In the genomic region with DNA sequence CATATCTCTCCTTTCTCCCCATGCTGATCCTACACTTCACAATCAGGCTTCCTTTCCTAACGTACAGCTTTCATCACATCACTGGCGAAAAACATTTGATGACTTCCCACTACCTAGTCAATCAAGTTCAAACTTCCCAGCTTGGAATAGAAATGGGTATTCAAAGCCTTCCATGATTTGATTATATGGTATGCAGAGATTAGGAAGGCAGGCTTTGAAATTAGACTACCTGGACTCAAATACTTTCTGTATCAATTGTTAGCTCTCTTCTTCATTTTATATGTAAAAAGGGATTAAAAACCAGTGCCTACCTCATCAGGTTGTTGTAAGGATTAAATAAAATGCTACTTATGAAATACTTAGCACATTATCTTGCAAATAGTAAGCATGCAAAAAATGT, we compare ENCODE assay signal across 28 cellular contexts.
"Had no signal": no experiment of that assay in that cellular context is flagged by ENCODE, and none has a peak within 500 bp of the region (broad histone marks: within the 10 kb centered on the region; RNA-seq: fewer than 3 reads in every experiment).

No MANE protein-coding gene starts in this region.

- ATAC-seq: activated T-cell treated with anti-CD3 and anti-CD28 coated beads, Interleukin-2, amount 50 U/mL, for 72 hours; gastroesophageal sphincter; heart right ventricle; WTC11 had no signal

- H3K4me3 Mint-ChIP-seq: activated CD4-positive, alpha-beta memory T cell treated with anti-CD3 and anti-CD28 coated beads, Interleukin-2, amount 10 ng/mL, durations not matched to agents 7 days and 5 days; activated CD4-positive, alpha-beta T cell treated with anti-CD3 and anti-CD28 coated beads, Interleukin-2, amount 10 ng/mL, durations not matched to agents 7 days and 5 days; activated naive CD8-positive, alpha-beta T cell; activated T-cell treated with anti-CD3 and anti-CD28 coated beads, Interleukin-2, amount 50 U/mL, for 24 hours; activated T-cell treated with anti-CD3 and anti-CD28 coated beads, Interleukin-2, amount 50 U/mL, for 72 hours; central memory CD8-positive, alpha-beta T cell; dendritic cell treated with granulocyte-macrophage colony-stimulating factor and Interleukin-4, amounts not matched to agents 40 ng/mL and 50 ng/mL, for 4 days; WTC11 had no signal

- H3K4me3 ChIP-seq: coronary artery, esophagus squamous epithelium, gastroesophageal sphincter, heart right ventricle had no signal

- H3K27me3 Mint-ChIP-seq: activated CD4-positive, alpha-beta memory T cell treated with anti-CD3 and anti-CD28 coated beads, Interleukin-2, amount 10 ng/mL, durations not matched to agents 7 days and 5 days; activated CD4-positive, alpha-beta T cell treated with anti-CD3 and anti-CD28 coated beads, Interleukin-2, amount 10 ng/mL, durations not matched to agents 7 days and 5 days; activated naive CD8-positive, alpha-beta T cell; activated T-cell treated with anti-CD3 and anti-CD28 coated beads, Interleukin-2, amount 50 U/mL, for 24 hours; central memory CD8-positive, alpha-beta T cell; dendritic cell treated with granulocyte-macrophage colony-stimulating factor and Interleukin-4, amounts not matched to agents 40 ng/mL and 50 ng/mL, for 4 days had no signal

- H3K27ac Mint-ChIP-seq: activated CD4-positive, alpha-beta memory T cell treated with anti-CD3 and anti-CD28 coated beads, Interleukin-2, amount 10 ng/mL, durations not matched to agents 7 days and 5 days; activated CD4-positive, alpha-beta T cell treated with anti-CD3 and anti-CD28 coated beads, Interleukin-2, amount 10 ng/mL, durations not matched to agents 7 days and 5 days; activated naive CD8-positive, alpha-beta T cell; activated T-cell treated with anti-CD3 and anti-CD28 coated beads, Interleukin-2, amount 50 U/mL, for 24 hours; activated T-cell treated with anti-CD3 and anti-CD28 coated beads, Interleukin-2, amount 50 U/mL, for 72 hours; dendritic cell treated with granulocyte-macrophage colony-stimulating factor and Interleukin-4, amounts not matched to agents 40 ng/mL and 50 ng/mL, for 4 days; WTC11 had no signal

- H3K9me3 Mint-ChIP-seq: activated CD4-positive, alpha-beta memory T cell treated with anti-CD3 and anti-CD28 coated beads, Interleukin-2, amount 10 ng/mL, durations not matched to agents 7 days and 5 days; activated CD4-positive, alpha-beta T cell treated with anti-CD3 and anti-CD28 coated beads, Interleukin-2, amount 10 ng/mL, durations not matched to agents 7 days and 5 days; activated T-cell treated with anti-CD3 and anti-CD28 coated beads, Interleukin-2, amount 50 U/mL, for 24 hours; activated T-cell treated with anti-CD3 and anti-CD28 coated beads, Interleukin-2, amount 50 U/mL, for 72 hours; central memory CD8-positive, alpha-beta T cell; dendritic cell treated with granulocyte-macrophage colony-stimulating factor and Interleukin-4, amounts not matched to agents 40 ng/mL and 50 ng/mL, for 4 days had no signal

- DNase-seq: activated CD4-positive, alpha-beta memory T cell treated with anti-CD3 and anti-CD28 coated beads, Interleukin-2, amount 10 ng/mL, durations not matched to agents 7 days and 5 days; activated CD4-positive, alpha-beta T cell treated with anti-CD3 and anti-CD28 coated beads for 1 hour; activated CD4-positive, alpha-beta T cell treated with anti-CD3 and anti-CD28 coated beads for 4 hours; activated CD4-positive, alpha-beta T cell treated with anti-CD3 and anti-CD28 coated beads, Interleukin-2, amount 10 ng/mL, durations not matched to agents 7 days and 5 days; activated CD4-positive, alpha-beta T cell treated with anti-CD3 and anti-CD28 coated beads, Interleukin-2, amount 50 U/mL, for 4 hours; activated CD8-positive, alpha-beta memory T cell treated with anti-CD3 and anti-CD28 coated beads, Interleukin-2, amount 50 U/mL, for 48 hours; activated gamma-delta T cell; activated naive CD4-positive, alpha-beta T cell treated with anti-CD3 and anti-CD28 coated beads, Interleukin-2, amount 50 U/mL, for 16 hours; activated naive CD4-positive, alpha-beta T cell treated with Interleukin-2 at 50 U/mL for 16 hours; activated T-cell treated with anti-CD3 and anti-CD28 coated beads for 4 hours; activated T-cell treated with anti-CD3 and anti-CD28 coated beads, Interleukin-2, amount 50 U/mL, for 24 hours; activated T-cell treated with anti-CD3 and anti-CD28 coated beads, Interleukin-2, amount 50 U/mL, for 72 hours; amniotic stem cell; anterior cingulate cortex; brain microvascular endothelial cell; effector CD4-positive, alpha-beta T cell; esophagus squamous epithelium; foreskin melanocyte; heart right ventricle; T-helper 2 cell had no signal

- H3K27ac ChIP-seq: brain microvascular endothelial cell, coronary artery, epithelial cell of prostate, esophagus squamous epithelium, gastroesophageal sphincter, heart right ventricle, VCaP had no signal

- H3K36me3 ChIP-seq: brain microvascular endothelial cell, esophagus squamous epithelium, gastroesophageal sphincter had no signal

- H3K27me3 ChIP-seq: brain microvascular endothelial cell, esophagus squamous epithelium, gastroesophageal sphincter, heart right ventricle had no signal

- H3K9me3 ChIP-seq: esophagus squamous epithelium, gastroesophageal sphincter, heart right ventricle had no signal
